Comparison of ENCODE assay signal across 2 cellular contexts in genomic region chr1:218828125-218828650, GRCh38.
TF ChIP-seq lines count a peak whose summit lies in the region.

No MANE protein-coding gene starts in this region.

TF ChIP-seq in A549, 52 proteins besides CTCF, POLR2A, EP300 and RAD21 (continued from another document):
- TF ChIP-seq PBX3 (IDR thresholded peaks at IDR 0.05) (no peak), FOSL2 (IDR thresholded peaks at IDR 0.05) (no peak), FOSL2 (CRISPR knock-in tag; IDR thresholded peaks at IDR 0.05) (no peak)
- TF ChIP-seq, protein P1, sequence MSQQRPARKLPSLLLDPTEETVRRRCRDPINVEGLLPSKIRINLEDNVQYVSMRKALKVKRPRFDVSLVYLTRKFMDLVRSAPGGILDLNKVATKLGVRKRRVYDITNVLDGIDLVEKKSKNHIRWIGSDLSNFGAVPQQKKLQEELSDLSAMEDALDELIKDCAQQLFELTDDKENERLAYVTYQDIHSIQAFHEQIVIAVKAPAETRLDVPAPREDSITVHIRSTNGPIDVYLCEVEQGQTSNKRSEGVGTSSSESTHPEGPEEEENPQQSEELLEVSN (IDR thresholded peaks at IDR 0.05; ENCODE audit: borderline replicate concordance, low read depth) = no peak

TF ChIP-seq in WTC11, 78 proteins besides CTCF, POLR2A, EP300 and RAD21 (continued from another document):
- TF ChIP-seq, protein P2, sequence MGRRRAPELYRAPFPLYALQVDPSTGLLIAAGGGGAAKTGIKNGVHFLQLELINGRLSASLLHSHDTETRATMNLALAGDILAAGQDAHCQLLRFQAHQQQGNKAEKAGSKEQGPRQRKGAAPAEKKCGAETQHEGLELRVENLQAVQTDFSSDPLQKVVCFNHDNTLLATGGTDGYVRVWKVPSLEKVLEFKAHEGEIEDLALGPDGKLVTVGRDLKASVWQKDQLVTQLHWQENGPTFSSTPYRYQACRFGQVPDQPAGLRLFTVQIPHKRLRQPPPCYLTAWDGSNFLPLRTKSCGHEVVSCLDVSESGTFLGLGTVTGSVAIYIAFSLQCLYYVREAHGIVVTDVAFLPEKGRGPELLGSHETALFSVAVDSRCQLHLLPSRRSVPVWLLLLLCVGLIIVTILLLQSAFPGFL (CRISPR knock-in tag; IDR thresholded peaks at IDR 0.05; ENCODE audit: borderline replicate concordance) = no peak
- TF ChIP-seq TEAD4 (CRISPR knock-in tag; IDR thresholded peaks at IDR 0.05) (no peak), ZNF416 (CRISPR knock-in tag; IDR thresholded peaks at IDR 0.05) (no peak), FOXK1 (CRISPR knock-in tag; IDR thresholded peaks at IDR 0.05) (no peak), RELA (CRISPR knock-in tag; IDR thresholded peaks at IDR 0.05; ENCODE audit: borderline replicate concordance) (no peak), JUN (CRISPR knock-in tag; IDR thresholded peaks at IDR 0.05) (no peak), HMGA2 (CRISPR knock-in tag; IDR thresholded peaks at IDR 0.05) (no peak), TEAD1 (CRISPR knock-in tag; IDR thresholded peaks at IDR 0.05) (no peak), SP1 (CRISPR knock-in tag; conservative IDR thresholded peaks at IDR 0.05) (no peak)
- TF ChIP-seq, protein P3, sequence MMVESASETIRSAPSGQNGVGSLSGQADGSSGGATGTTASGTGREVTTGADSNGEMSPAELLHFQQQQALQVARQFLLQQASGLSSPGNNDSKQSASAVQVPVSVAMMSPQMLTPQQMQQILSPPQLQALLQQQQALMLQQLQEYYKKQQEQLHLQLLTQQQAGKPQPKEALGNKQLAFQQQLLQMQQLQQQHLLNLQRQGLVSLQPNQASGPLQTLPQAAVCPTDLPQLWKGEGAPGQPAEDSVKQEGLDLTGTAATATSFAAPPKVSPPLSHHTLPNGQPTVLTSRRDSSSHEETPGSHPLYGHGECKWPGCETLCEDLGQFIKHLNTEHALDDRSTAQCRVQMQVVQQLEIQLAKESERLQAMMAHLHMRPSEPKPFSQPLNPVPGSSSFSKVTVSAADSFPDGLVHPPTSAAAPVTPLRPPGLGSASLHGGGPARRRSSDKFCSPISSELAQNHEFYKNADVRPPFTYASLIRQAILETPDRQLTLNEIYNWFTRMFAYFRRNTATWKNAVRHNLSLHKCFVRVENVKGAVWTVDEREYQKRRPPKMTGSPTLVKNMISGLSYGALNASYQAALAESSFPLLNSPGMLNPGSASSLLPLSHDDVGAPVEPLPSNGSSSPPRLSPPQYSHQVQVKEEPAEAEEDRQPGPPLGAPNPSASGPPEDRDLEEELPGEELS (CRISPR knock-in tag; IDR thresholded peaks at IDR 0.05) = no peak
- TF ChIP-seq, protein P4, sequence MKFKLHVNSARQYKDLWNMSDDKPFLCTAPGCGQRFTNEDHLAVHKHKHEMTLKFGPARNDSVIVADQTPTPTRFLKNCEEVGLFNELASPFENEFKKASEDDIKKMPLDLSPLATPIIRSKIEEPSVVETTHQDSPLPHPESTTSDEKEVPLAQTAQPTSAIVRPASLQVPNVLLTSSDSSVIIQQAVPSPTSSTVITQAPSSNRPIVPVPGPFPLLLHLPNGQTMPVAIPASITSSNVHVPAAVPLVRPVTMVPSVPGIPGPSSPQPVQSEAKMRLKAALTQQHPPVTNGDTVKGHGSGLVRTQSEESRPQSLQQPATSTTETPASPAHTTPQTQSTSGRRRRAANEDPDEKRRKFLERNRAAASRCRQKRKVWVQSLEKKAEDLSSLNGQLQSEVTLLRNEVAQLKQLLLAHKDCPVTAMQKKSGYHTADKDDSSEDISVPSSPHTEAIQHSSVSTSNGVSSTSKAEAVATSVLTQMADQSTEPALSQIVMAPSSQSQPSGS (CRISPR knock-in tag; IDR thresholded peaks at IDR 0.05; ENCODE audit: borderline replicate concordance, low read depth) = no peak
